Comparison of ENCODE assay signal across 9 cellular contexts in the genomic region with DNA sequence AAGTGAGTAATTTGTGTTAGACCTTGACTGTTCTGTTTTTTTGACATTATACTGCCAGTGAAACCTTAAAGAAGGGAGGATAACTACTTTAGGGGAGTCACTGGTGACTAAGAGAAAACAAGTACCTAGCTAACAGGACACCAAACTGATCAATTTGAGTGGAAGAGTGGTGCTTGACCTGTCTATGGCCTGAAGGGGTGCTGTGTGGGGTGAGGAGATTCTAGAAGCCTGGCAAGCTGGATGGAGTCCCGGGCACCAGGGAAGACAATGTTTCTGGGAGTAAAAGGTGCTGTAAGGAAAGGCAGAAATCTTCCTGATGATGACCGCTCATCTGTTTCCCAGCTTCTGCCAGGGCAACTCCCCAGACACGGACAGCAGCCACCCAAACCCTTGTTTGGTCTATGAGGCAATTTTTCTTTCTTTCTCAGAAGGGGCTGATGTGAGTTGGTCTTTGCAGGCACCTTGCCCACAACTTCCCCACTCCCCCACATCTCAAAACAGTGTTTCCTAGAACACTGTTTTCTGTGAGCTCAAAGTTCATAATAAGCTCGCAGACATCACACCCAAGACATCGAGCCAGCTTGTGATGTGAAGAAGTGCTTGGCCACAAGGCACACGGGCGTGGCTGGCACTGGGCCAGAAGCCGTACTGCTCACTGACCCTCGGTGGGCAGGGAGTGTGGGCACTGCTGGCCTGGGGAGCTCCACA. TPM values are rescaled to one million over a fixed set of nuclear protein-coding genes. Genes with fewer than 3 reads are reported as not detected.
A peak's percentile ranks its signal among the peaks of the same experiment; 100 is the strongest.
DNase-seq lines count a peak whose midpoint lies in the region; ATAC-seq and TF ChIP-seq lines count a peak whose summit lies in the region.
"Had no signal": no experiment of that assay in that cellular context is flagged by ENCODE, and none has a peak within 500 bp of the region (broad histone marks: within the 10 kb centered on the region; RNA-seq: fewer than 3 reads in every experiment).

No MANE protein-coding gene starts in this region.

- TF ChIP-seq CTCF in foreskin keratinocyte (conservative IDR thresholded peaks at IDR 0.05) = peak; percentile 7

- peak; percentile 53 for DNase-seq in activated CD4-positive, alpha-beta T cell treated with anti-CD3 and anti-CD28 coated beads for 48 hours
- DNase-seq in foreskin keratinocyte = no peak
- DNase-seq in stimulated activated CD8-positive, alpha-beta memory T cell treated with anti-CD3 and anti-CD28 coated beads, Interleukin-7, amount 100 ng/mL, for 4 hours (ENCODE audit: low read depth in 2 of 2) = peak; percentile 25 to 37
- no peak for DNase-seq in NCI-H2081 treated with DMSO at 0.1 percent for 48 hours (lab: John Stamatoyannopoulos, UW)
- no peak for DNase-seq in NCI-H345 (lab: John Stamatoyannopoulos, UW)
- DNase-seq in caudate nucleus (lab: John Stamatoyannopoulos, UW) = no peak

- H3K9me3 Mint-ChIP-seq in IgD-negative memory B cell = no peaks in the 10 kb centered on the region

- ATAC-seq in foreskin keratinocyte (no peak), GM18873 (IDR thresholded peaks at IDR 0.05; ENCODE audit: low FRiP score, unreplicated experiment) (no peak)

- peaks cover 4% of the 10 kb centered on the region for H3K4me1 ChIP-seq in foreskin keratinocyte

- peaks cover 7% of the 10 kb centered on the region for H3K36me3 Mint-ChIP-seq in IgD-negative memory B cell

- H3K27ac Mint-ChIP-seq in IgD-negative memory B cell = peak overlapping the region in 2 of 3 donors; percentile 24 to 54

- H3K27me3 ChIP-seq in foreskin keratinocyte = no peaks in the 10 kb centered on the region

- H3K27me3 Mint-ChIP-seq in IgD-negative memory B cell = no peaks in the 10 kb centered on the region

- H3K4me3 Mint-ChIP-seq in IgD-negative memory B cell = peak overlapping the region in 1 of 4 donors; percentile 41

- no peak overlapping the region for H3K27ac ChIP-seq in foreskin keratinocyte
- no peak overlapping the region for H3K27ac ChIP-seq in caudate nucleus (ENCODE audit: low read depth, low read length)
- H3K27ac ChIP-seq: SK-N-MC had no signal

- peaks cover 5 to 14% (median 6%) of the 10 kb centered on the region in 3 donors for H3K4me1 Mint-ChIP-seq in IgD-negative memory B cell

RNA-seq across cellular contexts. Expression of a gene that starts 4.6 kb away (rescaled TPM):
- polyA plus RNA-seq in IgD-negative memory B cell (3.4 TPM), foreskin keratinocyte (not detected in 2 replicates)
- total RNA-seq in foreskin keratinocyte = not detected in 2 replicates

Comparison
In these comparisons a context has a peak if more than half of its experiments do, and no peak if none do; other contexts are left out.
1. DNase-seq: peak in activated CD4-positive, alpha-beta T cell treated with anti-CD3 and anti-CD28 coated beads for 48 hours (single experiment) and stimulated activated CD8-positive, alpha-beta memory T cell treated with anti-CD3 and anti-CD28 coated beads, Interleukin-7, amount 100 ng/mL, for 4 hours (2 of 2); none in foreskin keratinocyte (0 of 2), NCI-H2081 treated with DMSO at 0.1 percent for 48 hours (single experiment), NCI-H345 (single experiment) and caudate nucleus (0 of 61).